8 cellular contexts compared by ENCODE assay signal in the genomic region with DNA sequence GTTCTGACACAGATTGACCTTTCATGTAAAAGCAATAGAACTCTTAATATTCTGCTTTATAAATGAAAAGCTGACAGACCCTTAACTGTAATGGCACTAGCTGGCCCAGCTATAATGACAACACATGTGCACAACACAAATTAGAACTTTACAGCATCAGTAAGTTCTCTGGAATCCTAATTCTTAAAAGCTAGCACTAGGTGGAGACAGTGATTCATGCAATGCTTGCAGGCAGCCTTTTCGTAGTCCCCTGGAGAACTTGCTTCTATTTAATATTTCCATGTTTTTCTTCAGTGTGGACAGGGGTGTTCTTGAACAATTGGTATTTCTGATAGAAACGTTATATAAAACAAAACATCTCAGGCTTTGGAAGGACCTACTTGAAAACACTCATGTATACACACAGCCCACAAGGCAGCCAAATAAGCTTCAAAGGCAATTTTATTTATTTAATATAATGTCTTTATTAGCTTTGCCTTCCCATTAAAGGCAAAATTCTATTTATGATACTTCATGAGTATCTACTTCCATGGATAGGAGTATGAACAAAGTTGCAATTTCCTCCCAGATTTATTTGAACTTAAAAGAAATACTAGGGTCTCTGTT.
DNase-seq lines count a peak whose midpoint lies in the region; ATAC-seq and TF ChIP-seq lines count a peak whose summit lies in the region.

No MANE protein-coding gene starts in this region.

- H3K27ac Mint-ChIP-seq in brain: no peak overlapping the region
- no peak overlapping the region for H3K27ac Mint-ChIP-seq in nephron
- H3K27ac Mint-ChIP-seq in activated CD8-positive, alpha-beta T cell treated with anti-CD3 and anti-CD28 coated beads, Interleukin-2, amount 10 ng/mL, durations not matched to agents 7 days and 5 days: no peak overlapping the region

- no peak for ATAC-seq in GM19467 (IDR thresholded peaks at IDR 0.05; ENCODE audit: unreplicated experiment)
- ATAC-seq in activated CD8-positive, alpha-beta T cell treated with anti-CD3 and anti-CD28 coated beads, Interleukin-2, amount 10 ng/mL, durations not matched to agents 7 days and 5 days: no peak
- ATAC-seq in GM18870 (IDR thresholded peaks at IDR 0.05; ENCODE audit: unreplicated experiment): no peak

- peaks cover 5% of the 10 kb centered on the region for H3K4me1 Mint-ChIP-seq in brain
- H3K4me1 Mint-ChIP-seq in nephron: no peaks in the 10 kb centered on the region
- no peaks in the 10 kb centered on the region for H3K4me1 Mint-ChIP-seq in activated CD8-positive, alpha-beta T cell treated with anti-CD3 and anti-CD28 coated beads, Interleukin-2, amount 10 ng/mL, durations not matched to agents 7 days and 5 days (ENCODE audit: low read depth)

- H3K27me3 Mint-ChIP-seq in brain: peaks cover 4% of the 10 kb centered on the region
- H3K27me3 Mint-ChIP-seq in nephron (ENCODE audit: low read depth): no peaks in the 10 kb centered on the region
- no peaks in the 10 kb centered on the region for H3K27me3 Mint-ChIP-seq in activated CD8-positive, alpha-beta T cell treated with anti-CD3 and anti-CD28 coated beads, Interleukin-2, amount 10 ng/mL, durations not matched to agents 7 days and 5 days (ENCODE audit: low read depth)

- H3K36me3 Mint-ChIP-seq in brain (no peaks in the 10 kb centered on the region), nephron (ENCODE audit: low read depth) (no peaks in the 10 kb centered on the region)
- H3K36me3 Mint-ChIP-seq in activated CD8-positive, alpha-beta T cell treated with anti-CD3 and anti-CD28 coated beads, Interleukin-2, amount 10 ng/mL, durations not matched to agents 7 days and 5 days (ENCODE audit: low read depth): no peaks in the 10 kb centered on the region

- POLR2A ChIA-PET in activated CD8-positive, alpha-beta T cell treated with anti-CD3 and anti-CD28 coated beads, Interleukin-2, amount 10 ng/mL, durations not matched to agents 7 days and 5 days (lab: Charles Lee): no interaction called here

- DNase-seq in NCI-H1436 (lab: John Stamatoyannopoulos, UW) (peak; percentile 25), NCI-H1436 treated with DMSO at 0.1 percent for 48 hours (lab: John Stamatoyannopoulos, UW) (no peak), NCI-H2081 treated with DMSO at 0.1 percent for 48 hours (lab: John Stamatoyannopoulos, UW) (peak; percentile 53)
- DNase-seq in activated CD8-positive, alpha-beta T cell treated with anti-CD3 and anti-CD28 coated beads, Interleukin-2, amount 10 ng/mL, durations not matched to agents 7 days and 5 days: no peak

- CTCF ChIA-PET in activated CD8-positive, alpha-beta T cell treated with anti-CD3 and anti-CD28 coated beads, Interleukin-2, amount 10 ng/mL, durations not matched to agents 7 days and 5 days (lab: Charles Lee): interaction anchor here (1.2 kb wide), 1 partner anchor 85 kb away, joined by 5 read pairs; no protein-coding TSS in a partner anchor

- TF ChIP-seq CTCF in brain (conservative IDR thresholded peaks at IDR 0.05): peak; percentile 63 to 91
- peak; percentile 72 to 83 (median 74) for TF ChIP-seq CTCF in nephron (IDR thresholded peaks at IDR 0.05; ENCODE audit: unreplicated experiment in 3 of 3)

- peaks cover 0 to 4% (median 0%) of the 10 kb centered on the region in 5 experiments for H3K9me3 Mint-ChIP-seq in brain
- no peaks in the 10 kb centered on the region for H3K9me3 Mint-ChIP-seq in nephron
- no peaks in the 10 kb centered on the region for H3K9me3 Mint-ChIP-seq in activated CD8-positive, alpha-beta T cell treated with anti-CD3 and anti-CD28 coated beads, Interleukin-2, amount 10 ng/mL, durations not matched to agents 7 days and 5 days (ENCODE audit: insufficient read depth)

- no peak overlapping the region for H3K4me3 Mint-ChIP-seq in brain
- no peak overlapping the region for H3K4me3 Mint-ChIP-seq in nephron
- H3K4me3 Mint-ChIP-seq in activated CD8-positive, alpha-beta T cell treated with anti-CD3 and anti-CD28 coated beads, Interleukin-2, amount 10 ng/mL, durations not matched to agents 7 days and 5 days: no peak overlapping the region

Comparison
In these comparisons a context has a peak if more than half of its experiments do, and no peak if none do; other contexts are left out.
1. DNase-seq: peak in NCI-H1436 (single experiment) and NCI-H2081 treated with DMSO at 0.1 percent for 48 hours (single experiment); none in NCI-H1436 treated with DMSO at 0.1 percent for 48 hours (single experiment) and activated CD8-positive, alpha-beta T cell treated with anti-CD3 and anti-CD28 coated beads, Interleukin-2, amount 10 ng/mL, durations not matched to agents 7 days and 5 days (single experiment).